ENCODE assay signal across 15 cellular contexts in genomic region chr16:31527617-31528287, GRCh38. TPM values are rescaled to one million over a fixed set of nuclear protein-coding genes. Genes with fewer than 3 reads are reported as not detected.
A peak's percentile ranks its signal among the peaks of the same experiment; 100 is the strongest.
DNase-seq lines count a peak whose midpoint lies in the region; ATAC-seq, FAIRE-seq and TF ChIP-seq lines count a peak whose summit lies in the region.
"Had no signal": no experiment of that assay in that cellular context is flagged by ENCODE, and none has a peak within 500 bp of the region (broad histone marks: within the 10 kb centered on the region; RNA-seq: fewer than 3 reads in every experiment).

AHSP (plus strand) TSS chr16:31527900; CDS start chr16:31528140, 240 bp downstream.

- no peak within 1 kb of the TSS for H3K27ac ChIP-seq in heart right ventricle
- no peak within 1 kb of the TSS for H3K27ac ChIP-seq in astrocyte (ENCODE audit: low read depth, low read length)
- peak within 1 kb of the TSS; percentile 23 to 79 for H3K27ac ChIP-seq in uterus

- peaks cover 25% of the 10 kb centered on the region for H3K27me3 Mint-ChIP-seq in astrocyte (ENCODE audit: low read depth, unreplicated experiment)
- peaks cover 44% of the 10 kb centered on the region for H3K27me3 Mint-ChIP-seq in mesothelial cell of epicardium (ENCODE audit: low read depth)

- intact Hi-C loops in heart right ventricle (cut with DNase I) (no loop called here), Right ventricle myocardium superior (cut with DNase I) (no loop called here), uterus (cut with DNase I; ENCODE audit: low total_unique reads) (no loop called here)

- H3K4me1 Mint-ChIP-seq in astrocyte (ENCODE audit: low read depth, unreplicated experiment) = peaks cover 7% of the 10 kb centered on the region
- peaks cover 2% of the 10 kb centered on the region for H3K4me1 Mint-ChIP-seq in mesothelial cell of epicardium

- TF ChIP-seq POLR2A in uterus (IDR thresholded peaks at IDR 0.05) = no peak

- H2AFZ ChIP-seq in astrocyte (ENCODE audit: low read depth, low read length) = peak within 1 kb of the TSS; percentile 56

- H4K20me1 ChIP-seq in astrocyte (ENCODE audit: insufficient read depth, low read length) = no peaks in the 10 kb centered on the region

- H3K4me1 ChIP-seq in heart right ventricle = peaks cover 0 to 13% (median 6%) of the 10 kb centered on the region in 9 donors
- H3K4me1 ChIP-seq in astrocyte (ENCODE audit: insufficient read depth, low read length) = peaks cover 5% of the 10 kb centered on the region
- H3K4me1 ChIP-seq in uterus = peaks cover 0 to 6% of the 10 kb centered on the region in 2 donors
- H3K4me1 ChIP-seq in BE2C = no peaks in the 10 kb centered on the region

- H3K9ac ChIP-seq in astrocyte (ENCODE audit: low read length) = no peak within 1 kb of the TSS

- H3K4me2 ChIP-seq in astrocyte (ENCODE audit: low read length) = peak within 1 kb of the TSS; percentile 72

- no peak within 1 kb of the TSS for H3K4me3 Mint-ChIP-seq in astrocyte (ENCODE audit: unreplicated experiment)
- peak within 1 kb of the TSS; percentile 60 for H3K4me3 Mint-ChIP-seq in mesothelial cell of epicardium

- ATAC-seq in heart right ventricle (no peak), Right ventricle myocardium superior (ENCODE audit: poor library complexity) (no peak), HG02852 (IDR thresholded peaks at IDR 0.05; ENCODE audit: unreplicated experiment) (no peak), GM21717 (IDR thresholded peaks at IDR 0.05; ENCODE audit: unreplicated experiment) (no peak)

- DNase-seq in heart right ventricle (no peak), Right ventricle myocardium superior (no peak), astrocyte (ENCODE audit: low read depth) (no peak), mesothelial cell of epicardium (ENCODE audit: low spot score in 2 of 2, unreplicated experiment in 2 of 2) (no peak), uterus (no peak), BE2C (no peak)
- DNase-seq: effector memory CD4-positive, alpha-beta T cell; GF-D8; hippocampal formation; NCI-H1417; NCI-H526; SIG-M5 had no signal

- peaks cover 11% of the 10 kb centered on the region for H3K9me3 Mint-ChIP-seq in astrocyte (ENCODE audit: unreplicated experiment)
- H3K9me3 Mint-ChIP-seq in mesothelial cell of epicardium = no peaks in the 10 kb centered on the region

- TF ChIP-seq CTCF in heart right ventricle (IDR thresholded peaks at IDR 0.05) = no peak
- TF ChIP-seq CTCF in astrocyte (IDR thresholded peaks at IDR 0.05; ENCODE audit: insufficient read depth, low read depth, low read length) = no peak
- TF ChIP-seq CTCF in mesothelial cell of epicardium (IDR thresholded peaks at IDR 0.05; ENCODE audit: unreplicated experiment) = no peak
- no peak for TF ChIP-seq CTCF in uterus (IDR thresholded peaks at IDR 0.05)
- TF ChIP-seq CTCF in BE2C (IDR thresholded peaks at IDR 0.05; ENCODE audit: low read depth, low read length) = no peak

- 63 to 71% methylated on average over 8 of the region's 8 CpGs for WGBS in heart right ventricle, 2 donors

- no peaks in the 10 kb centered on the region for H3K9me3 ChIP-seq in heart right ventricle
- H3K9me3 ChIP-seq in astrocyte (ENCODE audit: insufficient read depth, low read depth, low read length) = no peaks in the 10 kb centered on the region
- H3K9me3 ChIP-seq in uterus = no peaks in the 10 kb centered on the region
- H3K9me3 ChIP-seq in BE2C = no peaks in the 10 kb centered on the region; the same call in 1 of the 2 replicates

- H3K36me3 Mint-ChIP-seq in astrocyte (ENCODE audit: low read depth, unreplicated experiment) = no peaks in the 10 kb centered on the region
- no peaks in the 10 kb centered on the region for H3K36me3 Mint-ChIP-seq in mesothelial cell of epicardium

- FAIRE-seq in astrocyte (lab: Jason Lieb, UNC) = no peak

- H3K27me3 ChIP-seq in heart right ventricle = peaks cover 0 to 57% (median 41%) of the 10 kb centered on the region in 7 donors
- H3K27me3 ChIP-seq in astrocyte (ENCODE audit: insufficient read depth, low read length) = peaks cover 20% of the 10 kb centered on the region
- no peaks in the 10 kb centered on the region for H3K27me3 ChIP-seq in uterus
- H3K27me3 ChIP-seq in BE2C = peaks cover 52% of the 10 kb centered on the region

- peak within 1 kb of the TSS in 6 of 10 donors; percentile 33 to 54 (median 44) for H3K4me3 ChIP-seq in heart right ventricle
- no peak within 1 kb of the TSS for H3K4me3 ChIP-seq in astrocyte (ENCODE audit: insufficient read depth, low read depth, low read length)
- H3K4me3 ChIP-seq in uterus = peak within 1 kb of the TSS in 1 of 2 donors; percentile 45
- H3K4me3 ChIP-seq in BE2C (ENCODE audit: low read depth, low read length) = no peak within 1 kb of the TSS

- H3K27ac Mint-ChIP-seq in astrocyte (ENCODE audit: unreplicated experiment) (no peak within 1 kb of the TSS), mesothelial cell of epicardium (no peak within 1 kb of the TSS)

- H3K36me3 ChIP-seq in heart right ventricle = no peaks in the 10 kb centered on the region
- no peaks in the 10 kb centered on the region for H3K36me3 ChIP-seq in astrocyte (ENCODE audit: insufficient read depth, low read length)
- no peaks in the 10 kb centered on the region for H3K36me3 ChIP-seq in uterus
- H3K36me3 ChIP-seq in BE2C = no peaks in the 10 kb centered on the region

- H3K79me2 ChIP-seq in astrocyte (ENCODE audit: insufficient read depth, low read length) = no peaks in the 10 kb centered on the region

RNA-seq across cellular contexts. Expression of gene AHSP, which starts in this region (rescaled TPM):
- total RNA-seq in heart right ventricle (not detected), Right ventricle myocardium superior (not detected), astrocyte (not detected in 2 replicates), mesothelial cell of epicardium (not detected in 3 replicates), uterus (1 to 10 TPM in 1 of 4 donors, not detected in 3; 5.6 TPM)
- polyA plus RNA-seq in heart right ventricle = not detected
- not detected for polyA plus RNA-seq in BE2C (2012; ENCODE audit: insufficient read depth, insufficient read length, low read depth)
- polyA plus RNA-seq: urinary bladder had no signal

Comparison
In these comparisons a context has a peak if more than half of its experiments do, and no peak if none do; other contexts are left out.
1. H3K27ac ChIP-seq: peak in uterus (2 of 2); none in heart right ventricle (0 of 10) and astrocyte (single experiment).
2. H3K4me3 ChIP-seq: peak in heart right ventricle (6 of 10); none in astrocyte (single experiment) and BE2C (single experiment).